Comparison of ENCODE assay signal across 1 cellular context in the genomic region with DNA sequence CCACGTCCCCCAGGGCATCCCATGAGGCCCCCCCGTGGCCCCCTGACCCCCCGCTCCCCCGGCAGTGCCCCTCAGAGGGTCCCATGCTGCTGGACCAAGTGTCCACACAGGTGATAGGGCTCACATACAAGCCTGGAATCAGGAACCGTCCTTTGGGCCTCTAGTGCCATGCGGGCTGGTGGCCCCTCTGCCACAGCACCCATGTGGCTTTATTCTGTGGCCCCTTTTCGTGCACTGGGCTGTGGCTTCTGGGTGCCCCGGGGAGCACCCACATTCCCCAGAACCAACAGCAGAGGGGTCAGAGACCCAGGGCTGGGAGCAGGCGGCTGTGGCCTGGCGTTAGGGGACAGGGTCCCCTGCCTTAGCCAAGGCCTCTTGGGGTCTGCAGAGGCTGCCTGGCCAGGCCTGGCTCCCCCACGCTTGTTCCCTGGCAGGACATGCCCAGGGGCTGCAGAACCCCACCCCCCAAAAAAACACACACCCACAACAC.
TF ChIP-seq lines count a peak whose summit lies in the region.

No MANE protein-coding gene starts in this region.

TF ChIP-seq in HepG2, 621 proteins besides CTCF, POLR2A, EP300 and RAD21:
- TF ChIP-seq KDM3A (CRISPR knock-in tag; IDR thresholded peaks at IDR 0.05; ENCODE audit: low read depth) (no peak), KLF15 (CRISPR knock-in tag; IDR thresholded peaks at IDR 0.05; ENCODE audit: borderline replicate concordance) (no peak), ZFP90 (CRISPR knock-in tag; IDR thresholded peaks at IDR 0.05; ENCODE audit: borderline replicate concordance) (no peak), ZBTB21 (CRISPR knock-in tag; IDR thresholded peaks at IDR 0.05) (no peak), ZNF33B (CRISPR knock-in tag; IDR thresholded peaks at IDR 0.05) (no peak), TEAD3 (CRISPR knock-in tag; optimal IDR thresholded peaks at IDR 0.05; ENCODE audit: borderline replicate concordance) (no peak), JDP2 (CRISPR knock-in tag; IDR thresholded peaks at IDR 0.05; ENCODE audit: borderline replicate concordance) (no peak), AGO2 (optimal IDR thresholded peaks at IDR 0.05; ENCODE audit: low read depth, low read length) (peak; percentile 50), HNF4G (IDR thresholded peaks at IDR 0.05; ENCODE audit: borderline replicate concordance, low read depth, low read length) (no peak), HNF4G (CRISPR knock-in tag; IDR thresholded peaks at IDR 0.05; ENCODE audit: borderline replicate concordance, low read depth) (no peak), PHF8 (CRISPR knock-in tag; IDR thresholded peaks at IDR 0.05) (no peak), NFKBIZ (CRISPR knock-in tag; IDR thresholded peaks at IDR 0.05) (no peak), POLR2G (IDR thresholded peaks at IDR 0.05; ENCODE audit: low read depth, low read length) (0 out of 2 replicates have a peak, but pooled peaks have one; percentile 3)
- TF ChIP-seq, protein P1, sequence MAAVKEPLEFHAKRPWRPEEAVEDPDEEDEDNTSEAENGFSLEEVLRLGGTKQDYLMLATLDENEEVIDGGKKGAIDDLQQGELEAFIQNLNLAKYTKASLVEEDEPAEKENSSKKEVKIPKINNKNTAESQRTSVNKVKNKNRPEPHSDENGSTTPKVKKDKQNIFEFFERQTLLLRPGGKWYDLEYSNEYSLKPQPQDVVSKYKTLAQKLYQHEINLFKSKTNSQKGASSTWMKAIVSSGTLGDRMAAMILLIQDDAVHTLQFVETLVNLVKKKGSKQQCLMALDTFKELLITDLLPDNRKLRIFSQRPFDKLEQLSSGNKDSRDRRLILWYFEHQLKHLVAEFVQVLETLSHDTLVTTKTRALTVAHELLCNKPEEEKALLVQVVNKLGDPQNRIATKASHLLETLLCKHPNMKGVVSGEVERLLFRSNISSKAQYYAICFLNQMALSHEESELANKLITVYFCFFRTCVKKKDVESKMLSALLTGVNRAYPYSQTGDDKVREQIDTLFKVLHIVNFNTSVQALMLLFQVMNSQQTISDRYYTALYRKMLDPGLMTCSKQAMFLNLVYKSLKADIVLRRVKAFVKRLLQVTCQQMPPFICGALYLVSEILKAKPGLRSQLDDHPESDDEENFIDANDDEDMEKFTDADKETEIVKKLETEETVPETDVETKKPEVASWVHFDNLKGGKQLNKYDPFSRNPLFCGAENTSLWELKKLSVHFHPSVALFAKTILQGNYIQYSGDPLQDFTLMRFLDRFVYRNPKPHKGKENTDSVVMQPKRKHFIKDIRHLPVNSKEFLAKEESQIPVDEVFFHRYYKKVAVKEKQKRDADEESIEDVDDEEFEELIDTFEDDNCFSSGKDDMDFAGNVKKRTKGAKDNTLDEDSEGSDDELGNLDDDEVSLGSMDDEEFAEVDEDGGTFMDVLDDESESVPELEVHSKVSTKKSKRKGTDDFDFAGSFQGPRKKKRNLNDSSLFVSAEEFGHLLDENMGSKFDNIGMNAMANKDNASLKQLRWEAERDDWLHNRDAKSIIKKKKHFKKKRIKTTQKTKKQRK (IDR thresholded peaks at IDR 0.05; ENCODE audit: low read length), result no peak
- TF ChIP-seq, protein P2, sequence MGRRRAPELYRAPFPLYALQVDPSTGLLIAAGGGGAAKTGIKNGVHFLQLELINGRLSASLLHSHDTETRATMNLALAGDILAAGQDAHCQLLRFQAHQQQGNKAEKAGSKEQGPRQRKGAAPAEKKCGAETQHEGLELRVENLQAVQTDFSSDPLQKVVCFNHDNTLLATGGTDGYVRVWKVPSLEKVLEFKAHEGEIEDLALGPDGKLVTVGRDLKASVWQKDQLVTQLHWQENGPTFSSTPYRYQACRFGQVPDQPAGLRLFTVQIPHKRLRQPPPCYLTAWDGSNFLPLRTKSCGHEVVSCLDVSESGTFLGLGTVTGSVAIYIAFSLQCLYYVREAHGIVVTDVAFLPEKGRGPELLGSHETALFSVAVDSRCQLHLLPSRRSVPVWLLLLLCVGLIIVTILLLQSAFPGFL (CRISPR knock-in tag; IDR thresholded peaks at IDR 0.05), result no peak
- TF ChIP-seq, protein P3, sequence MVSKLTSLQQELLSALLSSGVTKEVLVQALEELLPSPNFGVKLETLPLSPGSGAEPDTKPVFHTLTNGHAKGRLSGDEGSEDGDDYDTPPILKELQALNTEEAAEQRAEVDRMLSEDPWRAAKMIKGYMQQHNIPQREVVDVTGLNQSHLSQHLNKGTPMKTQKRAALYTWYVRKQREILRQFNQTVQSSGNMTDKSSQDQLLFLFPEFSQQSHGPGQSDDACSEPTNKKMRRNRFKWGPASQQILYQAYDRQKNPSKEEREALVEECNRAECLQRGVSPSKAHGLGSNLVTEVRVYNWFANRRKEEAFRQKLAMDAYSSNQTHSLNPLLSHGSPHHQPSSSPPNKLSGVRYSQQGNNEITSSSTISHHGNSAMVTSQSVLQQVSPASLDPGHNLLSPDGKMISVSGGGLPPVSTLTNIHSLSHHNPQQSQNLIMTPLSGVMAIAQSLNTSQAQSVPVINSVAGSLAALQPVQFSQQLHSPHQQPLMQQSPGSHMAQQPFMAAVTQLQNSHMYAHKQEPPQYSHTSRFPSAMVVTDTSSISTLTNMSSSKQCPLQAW (CRISPR knock-in tag; IDR thresholded peaks at IDR 0.05), result no peak
- TF ChIP-seq, protein P4, sequence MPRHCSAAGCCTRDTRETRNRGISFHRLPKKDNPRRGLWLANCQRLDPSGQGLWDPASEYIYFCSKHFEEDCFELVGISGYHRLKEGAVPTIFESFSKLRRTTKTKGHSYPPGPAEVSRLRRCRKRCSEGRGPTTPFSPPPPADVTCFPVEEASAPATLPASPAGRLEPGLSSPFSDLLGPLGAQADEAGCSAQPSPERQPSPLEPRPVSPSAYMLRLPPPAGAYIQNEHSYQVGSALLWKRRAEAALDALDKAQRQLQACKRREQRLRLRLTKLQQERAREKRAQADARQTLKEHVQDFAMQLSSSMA (CRISPR knock-in tag; IDR thresholded peaks at IDR 0.05), result no peak
